8 cellular contexts compared by ENCODE assay signal in the genomic region with DNA sequence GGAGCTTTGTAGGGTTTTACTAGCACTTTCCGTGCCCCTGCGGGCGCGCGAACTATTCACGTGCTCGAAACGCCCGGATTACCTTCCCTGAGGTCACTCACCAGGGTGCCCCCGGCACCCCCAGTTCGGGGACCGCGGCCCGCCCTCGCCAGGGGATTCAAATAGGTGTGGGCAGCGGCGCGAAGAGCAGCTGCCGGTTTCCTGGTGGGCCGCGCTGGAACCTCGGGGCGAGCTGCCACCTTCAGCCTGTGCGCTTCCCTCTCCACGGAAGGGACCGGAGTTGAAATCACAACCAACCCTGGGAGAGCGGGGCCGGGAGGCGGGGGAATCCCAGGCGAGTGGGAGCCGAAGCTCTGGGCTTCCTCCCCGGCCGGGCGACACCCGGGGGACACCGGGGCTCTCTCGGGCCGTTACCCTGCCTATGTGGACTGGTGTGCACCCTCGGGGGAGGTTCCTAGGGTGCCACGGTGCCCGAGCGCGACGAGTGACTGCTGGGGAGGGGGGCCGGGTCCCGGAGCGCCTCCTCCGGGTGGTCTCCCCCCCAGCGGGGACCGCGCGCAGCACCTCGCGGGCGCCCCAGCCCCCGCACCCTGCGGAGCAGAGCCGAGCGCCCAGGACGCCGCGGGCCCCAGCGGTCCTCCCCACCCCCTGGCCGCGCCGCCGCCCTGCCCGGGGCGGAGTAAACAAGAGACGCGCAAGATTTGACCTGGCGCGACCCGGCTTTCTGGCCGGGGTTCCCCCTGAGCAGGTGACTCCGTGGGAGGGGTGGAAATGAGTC. TPM values are rescaled to one million over a fixed set of nuclear protein-coding genes. Genes with fewer than 3 reads are reported as not detected.
A peak's percentile ranks its signal among the peaks of the same experiment; 100 is the strongest.
DNase-seq lines count a peak whose midpoint lies in the region; ATAC-seq and TF ChIP-seq lines count a peak whose summit lies in the region.

No MANE protein-coding gene starts in this region.

- peaks cover 28 to 31% (median 30%) of the 10 kb centered on the region in 3 donors for H3K4me1 Mint-ChIP-seq in CD8-positive, alpha-beta memory T cell
- peaks cover 22% of the 10 kb centered on the region for H3K4me1 Mint-ChIP-seq in T-helper 2 cell treated with Interferon-gamma antibody and Interleukin-4, amounts not matched to agents 5 μg/mL and 100 μg/mL, for 36 hours (ENCODE audit: low read depth)

- H3K4me3 ChIP-seq in CD8-positive, alpha-beta memory T cell (ENCODE audit: low read length): peak overlapping the region; percentile 89
- H3K4me3 ChIP-seq in hepatocyte: peak overlapping the region; percentile 62

- peaks cover 17% of the 10 kb centered on the region for H3K79me2 ChIP-seq in hepatocyte

- no peaks in the 10 kb centered on the region for H3K36me3 ChIP-seq in CD8-positive, alpha-beta memory T cell (ENCODE audit: insufficient read depth, low read length)
- H3K36me3 ChIP-seq in hepatocyte (replicated peaks; ENCODE audit: insufficient read depth, low read depth): no peaks in the 10 kb centered on the region

- 1% methylated on average over 43 of the region's 76 CpGs for WGBS in hepatocyte (ENCODE audit: low lambda C conversion rate, missing lambda C conversion rate)

- H3K27me3 Mint-ChIP-seq in CD8-positive, alpha-beta memory T cell: peaks cover 0 to 5% of the 10 kb centered on the region in 2 donors
- H3K27me3 Mint-ChIP-seq in T-helper 2 cell treated with Interferon-gamma antibody and Interleukin-4, amounts not matched to agents 5 μg/mL and 100 μg/mL, for 36 hours (ENCODE audit: low read depth): peaks cover 3% of the 10 kb centered on the region

- POLR2A ChIA-PET in CD8-positive, alpha-beta memory T cell (lab: Charles Lee): interaction anchor here (0.6 to 2.8 kb wide), 11 partner anchors 9 to 244 kb away, joined by 3 to 55 read pairs (median 5); a partner anchor contains a TSS

- H3K9me2 ChIP-seq in hepatocyte (replicated peaks; ENCODE audit: insufficient read depth): no peaks in the 10 kb centered on the region

- H3K4me2 ChIP-seq in hepatocyte: peak overlapping the region; percentile 94

- no peaks in the 10 kb centered on the region for H4K20me1 ChIP-seq in hepatocyte (ENCODE audit: insufficient read depth, poor library complexity, severe bottlenecking)

- DNase-seq in CD8-positive, alpha-beta memory T cell: peak; percentile 78 to 88 (median 84)
- peak; percentile 82 for DNase-seq in T-helper 2 cell treated with Interferon-gamma antibody and Interleukin-4, amounts not matched to agents 5 μg/mL and 100 μg/mL, for 36 hours (ENCODE audit: low spot score)
- DNase-seq in anterior cingulate cortex (lab: John Stamatoyannopoulos, UW): peak in 54 of 58 donors; percentile 15 to 80 (median 56)
- DNase-seq in hepatocyte (ENCODE audit: low spot score): peak; percentile 92
- peak; percentile 91 for DNase-seq in sciatic nerve (ENCODE audit: low spot score)
- DNase-seq in NCI-H1436 treated with DMSO at 0.1 percent for 48 hours (lab: John Stamatoyannopoulos, UW): no peak

- no peak for TF ChIP-seq CTCF in hepatocyte (IDR thresholded peaks at IDR 0.05; ENCODE audit: poor library complexity)

- H3K9me3 Mint-ChIP-seq in CD8-positive, alpha-beta memory T cell: peaks cover 0 to 3% (median 2%) of the 10 kb centered on the region in 5 donors
- no peaks in the 10 kb centered on the region for H3K9me3 Mint-ChIP-seq in T-helper 2 cell treated with Interferon-gamma antibody and Interleukin-4, amounts not matched to agents 5 μg/mL and 100 μg/mL, for 36 hours

- H3K27ac Mint-ChIP-seq in CD8-positive, alpha-beta memory T cell: peak overlapping the region; percentile 98 to 100 (median 99)
- H3K27ac Mint-ChIP-seq in T-helper 2 cell treated with Interferon-gamma antibody and Interleukin-4, amounts not matched to agents 5 μg/mL and 100 μg/mL, for 36 hours: peak overlapping the region; percentile 90

- H2AFZ ChIP-seq in hepatocyte: peak overlapping the region; percentile 18

- H3K27me3 ChIP-seq in CD8-positive, alpha-beta memory T cell (ENCODE audit: insufficient read depth, low read length, poor library complexity, severe bottlenecking): no peaks in the 10 kb centered on the region
- no peaks in the 10 kb centered on the region for H3K27me3 ChIP-seq in hepatocyte

- H3K9me3 ChIP-seq in CD8-positive, alpha-beta memory T cell (ENCODE audit: low read length): no peaks in the 10 kb centered on the region
- H3K9me3 ChIP-seq in hepatocyte (ENCODE audit: low read depth): no peaks in the 10 kb centered on the region

- CTCF ChIA-PET in CD8-positive, alpha-beta memory T cell (lab: Charles Lee): interaction anchor here (1.0 to 2.3 kb wide), 11 partner anchors 12 to 255 kb away, joined by 3 to 18 read pairs (median 5); no protein-coding TSS in a partner anchor

- peak overlapping the region; percentile 98 for H3K27ac ChIP-seq in CD8-positive, alpha-beta memory T cell (ENCODE audit: low read depth, low read length)
- peak overlapping the region; percentile 100 for H3K27ac ChIP-seq in hepatocyte

- H3K4me1 ChIP-seq in CD8-positive, alpha-beta memory T cell (ENCODE audit: insufficient read depth, low read length): peaks cover 26% of the 10 kb centered on the region
- H3K4me1 ChIP-seq in hepatocyte (ENCODE audit: insufficient read depth): peaks cover 9% of the 10 kb centered on the region

- intact Hi-C loops in sciatic nerve (cut with DNase I): loop anchor here (10.0 kb wide), 1 partner anchor 252 kb away; no protein-coding TSS in a partner anchor

- ATAC-seq in GM19455 (IDR thresholded peaks at IDR 0.05; ENCODE audit: unreplicated experiment) (peak; percentile 56), HG03565 (IDR thresholded peaks at IDR 0.05; ENCODE audit: unreplicated experiment) (peak; percentile 36), sciatic nerve (peak; percentile 68)

- H3K36me3 Mint-ChIP-seq in CD8-positive, alpha-beta memory T cell: peaks cover 0 to 15% (median 2%) of the 10 kb centered on the region in 3 donors
- no peaks in the 10 kb centered on the region for H3K36me3 Mint-ChIP-seq in T-helper 2 cell treated with Interferon-gamma antibody and Interleukin-4, amounts not matched to agents 5 μg/mL and 100 μg/mL, for 36 hours (ENCODE audit: low read depth)

- peak overlapping the region; percentile 94 to 100 (median 96) for H3K4me3 Mint-ChIP-seq in CD8-positive, alpha-beta memory T cell
- peak overlapping the region; percentile 91 for H3K4me3 Mint-ChIP-seq in T-helper 2 cell treated with Interferon-gamma antibody and Interleukin-4, amounts not matched to agents 5 μg/mL and 100 μg/mL, for 36 hours

RNA-seq across cellular contexts. Expression of a gene that starts 2.1 kb away (rescaled TPM):
- 10 to 100 TPM; 37.1 to 37.2 TPM for total RNA-seq in CD8-positive, alpha-beta memory T cell
- polyA plus RNA-seq in CD8-positive, alpha-beta memory T cell: 15.4 TPM
- total RNA-seq in hepatocyte (9.4 TPM in 2 replicates), sciatic nerve (32.0 TPM)
- 3.3 and 3.9 TPM in 2 replicates for polyA plus RNA-seq in hepatocyte
